13 cellular contexts compared by ENCODE assay signal in genomic region chr17:79533116-79533515, GRCh38.
"Had no signal": no experiment of that assay in that cellular context is flagged by ENCODE, and none has a peak within 500 bp of the region (broad histone marks: within the 10 kb centered on the region; RNA-seq: fewer than 3 reads in every experiment).

No MANE protein-coding gene starts in this region.

- H3K36me3 ChIP-seq: heart left ventricle, left lung, right atrium auricular region had no signal

- H3K4me1 ChIP-seq: heart left ventricle, left lung, right atrium auricular region had no signal

- H3K27me3 ChIP-seq: right atrium auricular region had no signal

- H3K4me3 ChIP-seq: coronary artery, heart left ventricle, left lung, right atrium auricular region had no signal

- ATAC-seq: esophagus mucosa, heart left ventricle, left lung had no signal

- DNase-seq: cerebellar nuclear complex; effector memory CD4-positive, alpha-beta T cell; hippocampal formation; mesendoderm; naive B cell; small intestine; stimulated activated CD4-positive, alpha-beta T cell treated with anti-CD3 and anti-CD28 coated beads, Interleukin-2, amount 100 ng/mL, for 48 hours; stimulated activated naive CD4-positive, alpha-beta T cell treated with Interleukin-2 at 50 U/mL for 16 hours had no signal

- H3K27ac ChIP-seq: coronary artery, heart left ventricle, left lung, right atrium auricular region had no signal

- H3K9me3 ChIP-seq: heart left ventricle, left lung, right atrium auricular region had no signal
